1 cellular context compared by ENCODE assay signal in genomic region chr14:90330203-90331196, GRCh38.
TF ChIP-seq lines count a peak whose summit lies in the region.

No MANE protein-coding gene starts in this region.

TF ChIP-seq in H1, 55 proteins besides CTCF, POLR2A, EP300 and RAD21:
- no peak for TF ChIP-seq CBX8 (IDR thresholded peaks at IDR 0.05; ENCODE audit: borderline replicate concordance, low read depth, low read length)
- no peak for TF ChIP-seq EGR1 (IDR thresholded peaks at IDR 0.05; ENCODE audit: borderline replicate concordance, low read depth, low read length)
- no peak for TF ChIP-seq SP2 (IDR thresholded peaks at IDR 0.05; ENCODE audit: low read length)
- TF ChIP-seq HDAC6 (IDR thresholded peaks at IDR 0.05; ENCODE audit: low read depth, low read length), result no peak
- TF ChIP-seq TCF12 (IDR thresholded peaks at IDR 0.05; ENCODE audit: low read depth, low read length), result no peak
- TF ChIP-seq POU5F1 (IDR thresholded peaks at IDR 0.05; ENCODE audit: low read depth, low read length), result no peak
- no peak for TF ChIP-seq RBBP5 (IDR thresholded peaks at IDR 0.05; ENCODE audit: borderline replicate concordance, low read depth, low read length)
- TF ChIP-seq TBP (IDR thresholded peaks at IDR 0.05; ENCODE audit: low read depth, low read length), result no peak
- TF ChIP-seq SIX5 (IDR thresholded peaks at IDR 0.05; ENCODE audit: low read depth, low read length), result no peak
- no peak for TF ChIP-seq ASH2L (IDR thresholded peaks at IDR 0.05; ENCODE audit: low read length)
- TF ChIP-seq CBX5 (IDR thresholded peaks at IDR 0.05; ENCODE audit: low read depth, low read length), result no peak
- no peak for TF ChIP-seq BACH1 (IDR thresholded peaks at IDR 0.05; ENCODE audit: low read length)
- no peak for TF ChIP-seq KDM4A (IDR thresholded peaks at IDR 0.05; ENCODE audit: low read depth, low read length, severe bottlenecking)
- TF ChIP-seq NRF1 (IDR thresholded peaks at IDR 0.05; ENCODE audit: low read depth, low read length), result no peak
- TF ChIP-seq RFX5 (IDR thresholded peaks at IDR 0.05; ENCODE audit: borderline replicate concordance, low read depth, low read length), result no peak
